21 cellular contexts compared by ENCODE assay signal in genomic region chr2:42819160-42819559, GRCh38. TPM values are rescaled to one million over a fixed set of nuclear protein-coding genes. Genes with fewer than 3 reads are reported as not detected.
"Had no signal": no experiment of that assay in that cellular context is flagged by ENCODE, and none has a peak within 500 bp of the region (broad histone marks: within the 10 kb centered on the region; RNA-seq: fewer than 3 reads in every experiment).

No MANE protein-coding gene starts in this region.

- H3K36me3 Mint-ChIP-seq: activated naive CD4-positive, alpha-beta T cell treated with anti-CD3 and anti-CD28 coated beads, Interleukin-2, amount 50 U/mL, for 72 hours; naive thymus-derived CD8-positive, alpha-beta T cell; stimulated activated effector memory CD8-positive, alpha-beta T cell treated with anti-CD3 and anti-CD28 coated beads, Interleukin-12 subunit alpha, Interleukin-12 subunit beta, amount 100 ng/mL, for 72 hours had no signal

- H3K36me3 ChIP-seq: cardiac muscle cell, neutrophil, upper lobe of right lung, WERI-Rb-1 had no signal

- H3K4me3 ChIP-seq: cardiac muscle cell, smooth muscle cell, testis, upper lobe of right lung had no signal

- H3K9me3 ChIP-seq: testis, upper lobe of right lung had no signal

- ATAC-seq: activated naive CD4-positive, alpha-beta T cell treated with anti-CD3 and anti-CD28 coated beads, Interleukin-2, amount 50 U/mL, for 72 hours; effector memory CD8-positive, alpha-beta T cell; naive thymus-derived CD8-positive, alpha-beta T cell; sciatic nerve; stimulated activated effector memory CD8-positive, alpha-beta T cell treated with anti-CD3 and anti-CD28 coated beads, Interleukin-12 subunit alpha, Interleukin-12 subunit beta, amount 100 ng/mL, for 72 hours; T-helper 17 cell; upper lobe of right lung had no signal

- DNase-seq: activated CD4-positive, alpha-beta T cell treated with anti-CD3 and anti-CD28 coated beads for 1 hour; activated CD4-positive, alpha-beta T cell treated with anti-CD3 and anti-CD28 coated beads, Interleukin-2, amount 50 U/mL, for 48 hours; activated gamma-delta T cell treated with Interleukin-2 at 50 U/mL for 16 hours; activated T-cell treated with anti-CD3 and anti-CD28 coated beads for 4 hours; effector memory CD8-positive, alpha-beta T cell; naive thymus-derived CD8-positive, alpha-beta T cell; stimulated activated CD4-positive, alpha-beta T cell treated with anti-CD3 and anti-CD28 coated beads, Interleukin-4, amount 100 ng/mL, for 24 hours; T-helper 17 cell; testis; upper lobe of right lung; WERI-Rb-1 had no signal

- H3K4me3 Mint-ChIP-seq: activated T-helper 1 cell treated with anti-CD3 and anti-CD28 coated beads, Interleukin-12 subunit alpha, Interleukin-12 subunit beta, Interleukin-2, Interleukin-4 antibody, amounts not matched to agents 30 ng/mL and 10 ng/mL and 1 ng/mL, durations not matched to agents 14 hours and 24 hours and 36 hours; effector memory CD8-positive, alpha-beta T cell; memory B cell; naive thymus-derived CD8-positive, alpha-beta T cell; stimulated activated effector memory CD8-positive, alpha-beta T cell treated with anti-CD3 and anti-CD28 coated beads, Interleukin-12 subunit alpha, Interleukin-12 subunit beta, amount 100 ng/mL, for 72 hours; T-helper 17 cell had no signal

- H3K27ac ChIP-seq: cardiac muscle cell, neutrophil, testis, upper lobe of right lung, WERI-Rb-1 had no signal

- H3K4me2 ChIP-seq: smooth muscle cell had no signal

- H3K27me3 ChIP-seq: cardiac muscle cell, neutrophil, testis, upper lobe of right lung had no signal

- H3K27me3 Mint-ChIP-seq: effector memory CD8-positive, alpha-beta T cell; memory B cell; T-helper 17 cell had no signal

- H3K27ac Mint-ChIP-seq: activated T-helper 1 cell treated with anti-CD3 and anti-CD28 coated beads, Interleukin-12 subunit alpha, Interleukin-12 subunit beta, Interleukin-2, Interleukin-4 antibody, amounts not matched to agents 30 ng/mL and 10 ng/mL and 1 ng/mL, durations not matched to agents 14 hours and 24 hours and 36 hours; effector memory CD8-positive, alpha-beta T cell; memory B cell; naive thymus-derived CD8-positive, alpha-beta T cell; stimulated activated effector memory CD8-positive, alpha-beta T cell treated with anti-CD3 and anti-CD28 coated beads, Interleukin-12 subunit alpha, Interleukin-12 subunit beta, amount 100 ng/mL, for 72 hours had no signal

- H3K4me1 ChIP-seq: testis, upper lobe of right lung had no signal

- H3K4me1 Mint-ChIP-seq: memory B cell; naive thymus-derived CD8-positive, alpha-beta T cell; stimulated activated effector memory CD8-positive, alpha-beta T cell treated with anti-CD3 and anti-CD28 coated beads, Interleukin-12 subunit alpha, Interleukin-12 subunit beta, amount 100 ng/mL, for 72 hours; T-helper 17 cell had no signal

- H3K9me3 Mint-ChIP-seq: activated naive CD4-positive, alpha-beta T cell treated with anti-CD3 and anti-CD28 coated beads, Interleukin-2, amount 50 U/mL, for 72 hours; activated T-helper 1 cell treated with anti-CD3 and anti-CD28 coated beads, Interleukin-12 subunit alpha, Interleukin-12 subunit beta, Interleukin-2, Interleukin-4 antibody, amounts not matched to agents 30 ng/mL and 10 ng/mL and 1 ng/mL, durations not matched to agents 14 hours and 24 hours and 36 hours; effector memory CD8-positive, alpha-beta T cell; stimulated activated effector memory CD8-positive, alpha-beta T cell treated with anti-CD3 and anti-CD28 coated beads, Interleukin-12 subunit alpha, Interleukin-12 subunit beta, amount 100 ng/mL, for 72 hours had no signal

RNA-seq across cellular contexts. Expression of gene HAAO, which starts 26.8 kb away (rescaled TPM):
- total RNA-seq: dermis microvascular lymphatic vessel endothelial cell, glomerular endothelial cell had no signal

RNA-seq across cellular contexts. Expression of gene OXER1, which starts 55.2 kb away (rescaled TPM):
- total RNA-seq: dermis microvascular lymphatic vessel endothelial cell, glomerular endothelial cell, smooth muscle cell had no signal
